Comparison of ENCODE assay signal across 1 cellular context in genomic region chr6:37171141-37171969, GRCh38.
TF ChIP-seq lines count a peak whose summit lies in the region.

No MANE protein-coding gene starts in this region.

TF ChIP-seq in WTC11, 78 proteins besides CTCF, POLR2A, EP300 and RAD21 (continued from another document):
- TF ChIP-seq ATF6 (CRISPR knock-in tag; IDR thresholded peaks at IDR 0.05) (no peak), TEAD1 (CRISPR knock-in tag; IDR thresholded peaks at IDR 0.05) (no peak), CDX4 (CRISPR knock-in tag; IDR thresholded peaks at IDR 0.05; ENCODE audit: borderline replicate concordance) (no peak), ERG (CRISPR knock-in tag; IDR thresholded peaks at IDR 0.05) (no peak), ZMAT4 (CRISPR knock-in tag; IDR thresholded peaks at IDR 0.05) (no peak)
TF ChIP-seq in WTC11: peak in this region for 5.
